ENCODE assay signal across 20 cellular contexts in genomic region chr5:132074091-132074771, GRCh38. TPM values are rescaled to one million over a fixed set of nuclear protein-coding genes. Genes with fewer than 3 reads are reported as not detected.
DNase-seq lines count a peak whose midpoint lies in the region; ATAC-seq, FAIRE-seq and TF ChIP-seq lines count a peak whose summit lies in the region.
"Had no signal": no experiment of that assay in that cellular context is flagged by ENCODE, and none has a peak within 500 bp of the region (broad histone marks: within the 10 kb centered on the region; RNA-seq: fewer than 3 reads in every experiment).

No MANE protein-coding gene starts in this region.

- H3K36me3 ChIP-seq in Loucy (ENCODE audit: insufficient read depth, low read length): no peaks in the 10 kb centered on the region
- no peaks in the 10 kb centered on the region for H3K36me3 ChIP-seq in astrocyte (ENCODE audit: insufficient read depth, low read length)
- H3K36me3 ChIP-seq in mesenchymal stem cell (ENCODE audit: control insufficient read depth in 1 of 2, insufficient read depth in 2 of 2, low read depth in 1 of 2, low read length in 2 of 2): no peaks in the 10 kb centered on the region

- peak overlapping the region in 1 of 2 experiments; percentile 12 for H3K23ac ChIP-seq in mesenchymal stem cell (ENCODE audit: low read length in 2 of 2)

- TF ChIP-seq RAD21 in A549 (conservative IDR thresholded peaks at IDR 0.05 in 1 of 2, IDR thresholded peaks at IDR 0.05 in 1 of 2): no peak

- H3K4me1 ChIP-seq in A549 (peaks cover 11% of the 10 kb centered on the region; the same call in 2 of the 3 replicates), Loucy (ENCODE audit: insufficient read depth, low read length, poor library complexity, severe bottlenecking) (peaks cover 44% of the 10 kb centered on the region), astrocyte (ENCODE audit: insufficient read depth, low read length) (peaks cover 19% of the 10 kb centered on the region), mesenchymal stem cell (ENCODE audit: control insufficient read depth, insufficient read depth, low read depth, low read length) (peaks cover 19% of the 10 kb centered on the region)
- H3K4me1 ChIP-seq: Caco-2 had no signal

- peak overlapping the region; percentile 62 for H4K91ac ChIP-seq in mesenchymal stem cell (ENCODE audit: low read length)

- H3K9me3 ChIP-seq in A549: no peaks in the 10 kb centered on the region
- H3K9me3 ChIP-seq in Loucy (ENCODE audit: insufficient read depth, low read depth, low read length): no peaks in the 10 kb centered on the region
- no peaks in the 10 kb centered on the region for H3K9me3 ChIP-seq in astrocyte (ENCODE audit: insufficient read depth, low read depth, low read length)
- H3K9me3 ChIP-seq in mesenchymal stem cell (ENCODE audit: control insufficient read depth, low read length): no peaks in the 10 kb centered on the region
- H3K9me3 ChIP-seq: Caco-2 had no signal

- H3K9me3 Mint-ChIP-seq in astrocyte (ENCODE audit: unreplicated experiment) (peaks cover 5% of the 10 kb centered on the region), nephron progenitor cell (no peaks in the 10 kb centered on the region), HFFc6 (no peaks in the 10 kb centered on the region)
- H3K9me3 Mint-ChIP-seq: naive thymus-derived CD8-positive, alpha-beta T cell; WTC11 had no signal

- TF ChIP-seq CTCF in A549 (IDR thresholded peaks at IDR 0.05) (no peak), Loucy (conservative IDR thresholded peaks at IDR 0.05; ENCODE audit: low read length) (no peak), astrocyte (IDR thresholded peaks at IDR 0.05; ENCODE audit: insufficient read depth, low read depth, low read length) (no peak), nephron progenitor cell (IDR thresholded peaks at IDR 0.05) (no peak), HFFc6 (IDR thresholded peaks at IDR 0.05) (no peak)

- H3K18ac ChIP-seq in mesenchymal stem cell (ENCODE audit: low read depth in 1 of 2, low read length in 2 of 2): no peak overlapping the region

- no peak for TF ChIP-seq POLR2A in A549 (IDR thresholded peaks at IDR 0.05; ENCODE audit: low read length)

- 0 out of 3 replicates have a peak overlapping the region, but pooled peaks have one; percentile 15 for H3K4me2 ChIP-seq in A549
- H3K4me2 ChIP-seq in Loucy (ENCODE audit: low read depth, low read length, poor library complexity, severe bottlenecking): peak overlapping the region; percentile 53
- peak overlapping the region; percentile 47 for H3K4me2 ChIP-seq in astrocyte (ENCODE audit: low read length)
- no peak overlapping the region for H3K4me2 ChIP-seq in mesenchymal stem cell (ENCODE audit: low read length, poor library complexity, severe bottlenecking)

- no peaks in the 10 kb centered on the region for H3F3A ChIP-seq in Loucy (ENCODE audit: low read depth)

- no peak overlapping the region for H3K14ac ChIP-seq in mesenchymal stem cell (ENCODE audit: low read length in 2 of 2)

- 100% methylated on average over 3 of the region's 7 CpGs for WGBS in A549 (ENCODE audit: missing lambda C conversion rate)
- WGBS in mesenchymal stem cell: 89% methylated on average over 7 of the region's 7 CpGs

- H3K79me1 ChIP-seq in mesenchymal stem cell (replicated peaks; ENCODE audit: low read length, poor library complexity, severe bottlenecking): no peaks in the 10 kb centered on the region

- H3K4me3 Mint-ChIP-seq in astrocyte (ENCODE audit: unreplicated experiment) (no peak overlapping the region), nephron progenitor cell (no peak overlapping the region), HFFc6 (no peak overlapping the region)
- H3K4me3 Mint-ChIP-seq: naive thymus-derived CD8-positive, alpha-beta T cell; WTC11 had no signal

- no peak for DNase-seq in A549 (ENCODE audit: low read depth in 1 of 2, low spot score in 1 of 2)
- DNase-seq in astrocyte (ENCODE audit: low read depth): no peak
- DNase-seq in mesenchymal stem cell: no peak
- DNase-seq in stimulated activated CD4-positive, alpha-beta T cell treated with anti-CD3 and anti-CD28 coated beads, Interleukin-2, amount 100 ng/mL, for 48 hours: no peak
- no peak for DNase-seq in nephron progenitor cell
- no peak for DNase-seq in HFFc6
- DNase-seq: Caco-2; naive thymus-derived CD8-positive, alpha-beta T cell; NCI-H1092 treated with DMSO at 0.1 percent for 48 hours; NCI-H2107; RPMI8226; stimulated activated CD4-positive, alpha-beta T cell treated with anti-CD3 and anti-CD28 coated beads, Interleukin-12 subunit alpha, Interleukin-12 subunit beta, amount 100 ng/mL, for 4 hours had no signal

- no peaks in the 10 kb centered on the region for H3K4me1 Mint-ChIP-seq in astrocyte (ENCODE audit: low read depth, unreplicated experiment)
- peaks cover 9% of the 10 kb centered on the region for H3K4me1 Mint-ChIP-seq in nephron progenitor cell
- peaks cover 39% of the 10 kb centered on the region for H3K4me1 Mint-ChIP-seq in HFFc6 (ENCODE audit: low read depth)
- H3K4me1 Mint-ChIP-seq: WTC11 had no signal

- no peak overlapping the region for H2BK5ac ChIP-seq in mesenchymal stem cell (ENCODE audit: low read depth, low read length, poor library complexity, severe bottlenecking)

- H3K27ac ChIP-seq in A549 (peak overlapping the region in 1 of 2 experiments; percentile 36; a peak in 2 of 6 replicates), astrocyte (ENCODE audit: low read depth, low read length) (no peak overlapping the region), mesenchymal stem cell (ENCODE audit: low read length, poor library complexity, severe bottlenecking) (no peak overlapping the region)
- H3K27ac ChIP-seq: HL-60 had no signal

- H2BK15ac ChIP-seq in mesenchymal stem cell (ENCODE audit: low read depth, poor library complexity, severe bottlenecking): peak overlapping the region; percentile 48

- H3K4ac ChIP-seq in mesenchymal stem cell (ENCODE audit: low read depth in 1 of 2, low read length in 2 of 2): no peak overlapping the region

- no peak for TF ChIP-seq EP300 in A549 (IDR thresholded peaks at IDR 0.05)

- peaks cover 33% of the 10 kb centered on the region for H3K27me3 Mint-ChIP-seq in astrocyte (ENCODE audit: low read depth, unreplicated experiment)
- peaks cover 5% of the 10 kb centered on the region for H3K27me3 Mint-ChIP-seq in nephron progenitor cell (ENCODE audit: low read depth, poor library complexity)
- peaks cover 1% of the 10 kb centered on the region for H3K27me3 Mint-ChIP-seq in HFFc6 (ENCODE audit: insufficient read depth)
- H3K27me3 Mint-ChIP-seq: naive thymus-derived CD8-positive, alpha-beta T cell had no signal

- H2AK5ac ChIP-seq in mesenchymal stem cell (ENCODE audit: low read length, severe bottlenecking): no peak overlapping the region

- H3K79me2 ChIP-seq in Loucy (ENCODE audit: insufficient read depth, low read length) (no peaks in the 10 kb centered on the region), astrocyte (ENCODE audit: insufficient read depth, low read length) (no peaks in the 10 kb centered on the region)

- no peak for ATAC-seq in A549
- no peak for ATAC-seq in HG02678 (IDR thresholded peaks at IDR 0.05; ENCODE audit: unreplicated experiment)
- ATAC-seq: K562; naive thymus-derived CD8-positive, alpha-beta T cell had no signal

- CTCF ChIA-PET in A549 (lab: Yijun Ruan, JAX): interaction anchor here (0.6 to 8.1 kb wide), 6 partner anchors 8 to 485 kb away, joined by 3 to 86 read pairs (median 4); partner anchors contain the start of gene IL3

- POLR2A ChIA-PET in A549 (lab: Yijun Ruan, JAX): no interaction called here

- H2BK12ac ChIP-seq in mesenchymal stem cell (ENCODE audit: low read length in 2 of 2): no peak overlapping the region

- no peak overlapping the region for H2BK120ac ChIP-seq in mesenchymal stem cell (ENCODE audit: low read depth, low read length)

- H3K9ac ChIP-seq in Loucy (ENCODE audit: low read depth, low read length, poor library complexity, severe bottlenecking): no peak overlapping the region
- H3K9ac ChIP-seq in astrocyte (ENCODE audit: low read length): no peak overlapping the region
- no peak overlapping the region for H3K9ac ChIP-seq in mesenchymal stem cell (ENCODE audit: low read length)

- H3K27me3 ChIP-seq in Loucy (ENCODE audit: insufficient read depth, low read length, poor library complexity, severe bottlenecking): no peaks in the 10 kb centered on the region
- H3K27me3 ChIP-seq in astrocyte (ENCODE audit: insufficient read depth, low read length): no peaks in the 10 kb centered on the region
- no peaks in the 10 kb centered on the region for H3K27me3 ChIP-seq in mesenchymal stem cell (ENCODE audit: control insufficient read depth in 1 of 2, insufficient read depth in 1 of 2, low read length in 2 of 2)

- H4K8ac ChIP-seq in mesenchymal stem cell (ENCODE audit: low read length): no peak overlapping the region

- H3K4me3 ChIP-seq in A549: no peak overlapping the region
- no peak overlapping the region for H3K4me3 ChIP-seq in Loucy (ENCODE audit: low read length, poor library complexity, severe bottlenecking)
- no peak overlapping the region for H3K4me3 ChIP-seq in astrocyte (ENCODE audit: insufficient read depth, low read depth, low read length)
- H3K4me3 ChIP-seq in mesenchymal stem cell (ENCODE audit: insufficient read depth in 1 of 2, low read depth in 1 of 2, low read length in 2 of 2): no peak overlapping the region
- H3K4me3 ChIP-seq: K562 had no signal

- H3K27ac Mint-ChIP-seq in astrocyte (ENCODE audit: unreplicated experiment): no peak overlapping the region
- no peak overlapping the region for H3K27ac Mint-ChIP-seq in nephron progenitor cell
- H3K27ac Mint-ChIP-seq in HFFc6: no peak overlapping the region
- H3K27ac Mint-ChIP-seq: WTC11 had no signal

- no peak for FAIRE-seq in A549 (lab: Jason Lieb, UNC)
- FAIRE-seq in astrocyte (lab: Jason Lieb, UNC): no peak
- FAIRE-seq: K562 had no signal

- H3K9me2 ChIP-seq in Loucy (replicated peaks; ENCODE audit: low read depth, low read length): no peaks in the 10 kb centered on the region

- H4K20me1 ChIP-seq in Loucy (ENCODE audit: insufficient read depth, low read length, poor library complexity, severe bottlenecking) (no peaks in the 10 kb centered on the region), astrocyte (ENCODE audit: insufficient read depth, low read length) (no peaks in the 10 kb centered on the region)

- no peak overlapping the region for H2AFZ ChIP-seq in Loucy (ENCODE audit: low read length)
- H2AFZ ChIP-seq in astrocyte (ENCODE audit: low read depth, low read length): no peak overlapping the region
- no peak overlapping the region for H2AFZ ChIP-seq in mesenchymal stem cell (ENCODE audit: low read depth, low read length)

- H3K36me3 Mint-ChIP-seq in astrocyte (ENCODE audit: low read depth, unreplicated experiment): peaks cover 3% of the 10 kb centered on the region
- no peaks in the 10 kb centered on the region for H3K36me3 Mint-ChIP-seq in nephron progenitor cell (ENCODE audit: low read depth)
- no peaks in the 10 kb centered on the region for H3K36me3 Mint-ChIP-seq in HFFc6 (ENCODE audit: low read depth)
- H3K36me3 Mint-ChIP-seq: naive thymus-derived CD8-positive, alpha-beta T cell; WTC11 had no signal

RNA-seq across cellular contexts. Expression of gene CSF2, which starts 0.6 kb away (rescaled TPM):
- polyA plus RNA-seq in A549 (2011; rRNA removed): 0.21 TPM in 1 of 2 replicates, not detected in the other
- polyA plus RNA-seq in A549 (2012; cell fraction: cytosol; rRNA removed): 0.19 TPM in 2 replicates
- 0.11 and 0.76 TPM in 2 replicates for polyA plus RNA-seq in A549 (2012; cell fraction: nucleus; rRNA removed)
- 0.34 TPM in 1 of 3 replicates, not detected in the others for polyA plus RNA-seq in A549 (2017; fragmentation: RNase III; extraction: RNeasy Plus Mini Kit Qiagen cat#74134 plus additional on column Dnase treatment)
- polyA minus RNA-seq in A549 (2011; rRNA and poly(A)+ RNA removed): not detected in 2 replicates
- total RNA-seq in astrocyte: not detected in 2 replicates
- not detected for polyA plus RNA-seq in mesenchymal stem cell (2013, experiment 1 of 2)
- polyA plus RNA-seq in mesenchymal stem cell (2013, experiment 2 of 2): not detected
- under 1 TPM in 1 of 6 experiments, not detected in 5; 0.21 TPM for total RNA-seq in HFFc6 (2021; fragmentation: NEBNext Ultra II Directional; extraction: Animal tissue kit (Norgen Biotek cat#: 25700))
- total RNA-seq: Caco-2; liver; naive thymus-derived CD8-positive, alpha-beta T cell; pulmonary artery endothelial cell; WTC11 had no signal
- polyA plus RNA-seq: K562; liver; naive thymus-derived CD8-positive, alpha-beta T cell had no signal

RNA-seq across cellular contexts. Expression of gene IL3, which starts 13.8 kb away (rescaled TPM):
- not detected in 2 replicates for polyA plus RNA-seq in A549 (2011; rRNA removed)
- not detected in 2 replicates for polyA plus RNA-seq in A549 (2012; cell fraction: cytosol; rRNA removed)
- not detected in 2 replicates for polyA plus RNA-seq in A549 (2012; cell fraction: nucleus; rRNA removed)
- polyA plus RNA-seq in A549 (2017; fragmentation: RNase III; extraction: RNeasy Plus Mini Kit Qiagen cat#74134 plus additional on column Dnase treatment): not detected in 3 replicates
- not detected in 2 replicates for polyA minus RNA-seq in A549 (2011; rRNA and poly(A)+ RNA removed)
- not detected in 2 replicates for total RNA-seq in astrocyte
- not detected for polyA plus RNA-seq in mesenchymal stem cell (2013, experiment 1 of 2)
- not detected for polyA plus RNA-seq in mesenchymal stem cell (2013, experiment 2 of 2)
- total RNA-seq in HFFc6 (2021; fragmentation: NEBNext Ultra II Directional; extraction: Animal tissue kit (Norgen Biotek cat#: 25700)): not detected
- total RNA-seq: Caco-2; K562; liver; naive thymus-derived CD8-positive, alpha-beta T cell; pulmonary artery endothelial cell; WTC11 had no signal
- polyA plus RNA-seq: adipose tissue; K562; liver; naive thymus-derived CD8-positive, alpha-beta T cell had no signal
